Comparison of ENCODE assay signal across 1 cellular context in the genomic region with DNA sequence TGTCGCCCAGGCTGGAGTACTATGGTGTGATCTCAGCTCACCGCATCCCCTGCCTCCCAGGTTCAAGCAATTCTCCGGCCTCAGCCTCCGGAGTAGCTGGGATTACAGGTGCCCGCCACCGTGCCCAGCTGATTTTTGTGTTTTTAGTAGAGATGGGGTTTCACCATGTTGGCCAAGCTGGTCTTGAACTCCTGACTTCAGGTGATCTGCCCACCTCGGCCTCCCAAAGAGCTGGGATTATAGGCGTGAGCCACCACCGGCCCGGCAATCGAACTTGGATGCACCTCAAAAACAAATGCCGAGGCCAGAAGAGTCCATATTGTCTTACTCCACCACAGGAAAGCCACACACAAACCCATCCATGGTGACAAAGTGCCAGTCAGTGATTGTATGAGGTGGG. TPM values are rescaled to one million over a fixed set of nuclear protein-coding genes. Genes with fewer than 3 reads are reported as not detected.
"Had no signal": no experiment of that assay in that cellular context is flagged by ENCODE, and none has a peak within 500 bp of the region (broad histone marks: within the 10 kb centered on the region; RNA-seq: fewer than 3 reads in every experiment).

No MANE protein-coding gene starts in this region.

RNA-seq across cellular contexts. Expression of gene COL6A2, which starts 51.0 kb away (rescaled TPM):
- total RNA-seq: HT-29 had no signal
